Comparison of ENCODE assay signal across 16 cellular contexts in genomic region chr11:44418438-44418795, GRCh38.
"Had no signal": no experiment of that assay in that cellular context is flagged by ENCODE, and none has a peak within 500 bp of the region (broad histone marks: within the 10 kb centered on the region; RNA-seq: fewer than 3 reads in every experiment).

No MANE protein-coding gene starts in this region.

- DNase-seq: colonic mucosa; effector CD4-positive, alpha-beta T cell; foreskin melanocyte; left colon; left ventricle myocardium superior; mesendoderm; naive thymus-derived CD8-positive, alpha-beta T cell; occipital lobe; stimulated activated CD4-positive, alpha-beta T cell treated with anti-CD3 and anti-CD28 coated beads, Interleukin-2, amount 100 ng/mL, for 48 hours; stimulated activated naive CD4-positive, alpha-beta T cell treated with Interleukin-2 at 50 U/mL for 16 hours; trophoblast cell had no signal

- H3K9me3 ChIP-seq: colonic mucosa, right atrium auricular region had no signal

- H3K4me3 ChIP-seq: colonic mucosa, hepatocyte, lung, right atrium auricular region, smooth muscle cell had no signal

- ATAC-seq: left colon; left ventricle myocardium superior; naive thymus-derived CD8-positive, alpha-beta T cell had no signal

- H3K9me3 Mint-ChIP-seq: naive thymus-derived CD8-positive, alpha-beta T cell had no signal

- H3K27ac ChIP-seq: colonic mucosa, hepatocyte, parathyroid adenoma, right atrium auricular region had no signal

- H2AFZ ChIP-seq: hepatocyte, parathyroid adenoma had no signal

- H3K27me3 ChIP-seq: colonic mucosa, right atrium auricular region had no signal

- H3K4me3 Mint-ChIP-seq: naive thymus-derived CD8-positive, alpha-beta T cell had no signal

- H3K27ac Mint-ChIP-seq: naive thymus-derived CD8-positive, alpha-beta T cell had no signal

- H3K4me1 ChIP-seq: colonic mucosa, parathyroid adenoma, right atrium auricular region had no signal

- H3K79me2 ChIP-seq: hepatocyte, parathyroid adenoma had no signal

- H3K9ac ChIP-seq: parathyroid adenoma had no signal

- H3K4me2 ChIP-seq: hepatocyte, smooth muscle cell had no signal

- H3K36me3 Mint-ChIP-seq: naive thymus-derived CD8-positive, alpha-beta T cell had no signal

- H3K36me3 ChIP-seq: colonic mucosa, right atrium auricular region had no signal
